ENCODE assay signal across 10 cellular contexts in genomic region chr14:64758025-64758521, GRCh38. TPM values are rescaled to one million over a fixed set of nuclear protein-coding genes. Genes with fewer than 3 reads are reported as not detected.
DNase-seq lines count a peak whose midpoint lies in the region; ATAC-seq, FAIRE-seq and TF ChIP-seq lines count a peak whose summit lies in the region.
"Had no signal": no experiment of that assay in that cellular context is flagged by ENCODE, and none has a peak within 500 bp of the region (broad histone marks: within the 10 kb centered on the region; RNA-seq: fewer than 3 reads in every experiment).

No MANE protein-coding gene starts in this region.

- H3K79me2 ChIP-seq in osteoblast (ENCODE audit: insufficient read depth, low read length): no peaks in the 10 kb centered on the region

- H3K4me3 ChIP-seq in Caco-2 (ENCODE audit: low read depth, low read length) (no peak overlapping the region), fibroblast of the aortic adventitia (ENCODE audit: low read depth, low read length) (no peak overlapping the region), osteoblast (ENCODE audit: insufficient read depth, low read length) (no peak overlapping the region)

- no peaks in the 10 kb centered on the region for H3K9me3 Mint-ChIP-seq in Caco-2 (ENCODE audit: unreplicated experiment)

- TF ChIP-seq CTCF in Caco-2 (IDR thresholded peaks at IDR 0.05; ENCODE audit: insufficient read depth in 1 of 2, low read depth in 1 of 2, low read length in 1 of 2, severe bottlenecking in 1 of 2, unreplicated experiment in 1 of 2) (no peak), fibroblast of the aortic adventitia (IDR thresholded peaks at IDR 0.05; ENCODE audit: insufficient read depth, low read length) (no peak), osteoblast (IDR thresholded peaks at IDR 0.05; ENCODE audit: extremely low read depth, low read depth, low read length) (no peak)

- no peak for FAIRE-seq in RCC 7860 (lab: Jason Lieb, UNC)

- H3K27me3 ChIP-seq in Caco-2 (replicated peaks; ENCODE audit: control insufficient read depth, insufficient read depth, low read length) (no peaks in the 10 kb centered on the region), osteoblast (ENCODE audit: insufficient read depth, low read length) (peaks cover 33% of the 10 kb centered on the region)

- no peaks in the 10 kb centered on the region for H4K20me1 ChIP-seq in osteoblast (ENCODE audit: insufficient read depth, low read length)

- CTCF ChIA-PET in Caco-2 (lab: Charles Lee): interaction anchor here (1.5 kb wide), 1 partner anchor 134 kb away, joined by 4 read pairs; no protein-coding TSS in a partner anchor

- no peak overlapping the region for H2AFZ ChIP-seq in osteoblast (ENCODE audit: low read length)

- H3K27ac Mint-ChIP-seq in Caco-2 (ENCODE audit: unreplicated experiment): peak overlapping the region; percentile 92

- H3K36me3 ChIP-seq in Caco-2 (ENCODE audit: control insufficient read depth, insufficient read depth, low read length) (no peaks in the 10 kb centered on the region; the same call in 1 of the 2 replicates), osteoblast (ENCODE audit: insufficient read depth, low read length) (no peaks in the 10 kb centered on the region)

- H3K4me3 Mint-ChIP-seq in Caco-2 (ENCODE audit: unreplicated experiment): peak overlapping the region; percentile 51

- intact Hi-C loops in Caco-2 (cut with micrococcal nuclease; ENCODE audit: unreplicated experiment): loop anchor here (1.0 to 10.0 kb wide), 4 partner anchors 54 to 253 kb away; partner anchors contain the start of genes PLEKHG3, ZBTB1 and ZBTB25

- no peak for ATAC-seq in GM21526 (IDR thresholded peaks at IDR 0.05; ENCODE audit: low FRiP score, unreplicated experiment)

- no peaks in the 10 kb centered on the region for H3K27me3 Mint-ChIP-seq in Caco-2 (ENCODE audit: insufficient read depth, unreplicated experiment)

- TF ChIP-seq POLR2A in erythroblast (IDR thresholded peaks at IDR 0.05; ENCODE audit: low read length): no peak

- peaks cover 75% of the 10 kb centered on the region for H3K4me1 Mint-ChIP-seq in Caco-2 (ENCODE audit: low read depth, unreplicated experiment)

- H3K4me1 ChIP-seq in Caco-2: peaks cover 82% of the 10 kb centered on the region
- H3K4me1 ChIP-seq in osteoblast (ENCODE audit: insufficient read depth, low read length): peaks cover 36% of the 10 kb centered on the region

- peaks cover 67% of the 10 kb centered on the region for H3K36me3 Mint-ChIP-seq in Caco-2 (ENCODE audit: insufficient read depth, unreplicated experiment)

- H3K9me3 ChIP-seq in Caco-2: no peaks in the 10 kb centered on the region
- H3K9me3 ChIP-seq in osteoblast (ENCODE audit: low read depth, low read length): no peaks in the 10 kb centered on the region

- POLR2A ChIA-PET in Caco-2 (lab: Charles Lee): interaction anchor here (0.8 to 1.5 kb wide), 2 partner anchors 54 to 59 kb away, joined by 3 to 8 read pairs; partner anchors contain the start of gene PLEKHG3

- peak overlapping the region; percentile 62 for H3K4me2 ChIP-seq in osteoblast (ENCODE audit: insufficient read depth, low read length)

- peak overlapping the region; percentile 76 for H3K27ac ChIP-seq in osteoblast (ENCODE audit: low read depth, low read length)

- DNase-seq in Caco-2 (peak; percentile 87 to 91), RCC 7860 (ENCODE audit: low spot score) (peak; percentile 31), fibroblast of the aortic adventitia (ENCODE audit: low read depth) (peak; percentile 51), osteoblast (ENCODE audit: insufficient read length, low spot score, missing footprints) (no peak), erythroblast (lab: John Stamatoyannopoulos, UW) (no peak), SHP77 (lab: John Stamatoyannopoulos, UW) (no peak)
- no peak for DNase-seq in activated CD4-positive, alpha-beta T cell treated with anti-CD3 and anti-CD28 coated beads, Interleukin-2, amount 50 U/mL, for 4 hours
- DNase-seq: activated CD8-positive, alpha-beta memory T cell treated with anti-CD3 and anti-CD28 coated beads, Interleukin-2, amount 50 U/mL, for 4 hours; stimulated activated naive CD4-positive, alpha-beta T cell treated with Interleukin-2 at 50 U/mL for 16 hours had no signal

- BruUV-seq in Caco-2 (replicated peaks; lab: Mats Ljungman, UMichigan): no TSS peak

RNA-seq across cellular contexts. Expression of gene PLEKHG3, which starts 53.8 kb away (rescaled TPM):
- total RNA-seq in Caco-2 (2022) (85.9 and 90.8 TPM in 2 replicates), fibroblast of the aortic adventitia (ENCODE audit: low replicate concordance) (8.2 and 9.0 TPM in 2 replicates), osteoblast (2.9 and 5.4 TPM in 2 replicates)

Comparison
In these comparisons a context has a peak if more than half of its experiments do, and no peak if none do; other contexts are left out.
1. DNase-seq: peak in Caco-2 (2 of 2), RCC 7860 (single experiment) and fibroblast of the aortic adventitia (single experiment); none in osteoblast (single experiment), erythroblast (0 of 2), activated CD4-positive, alpha-beta T cell treated with anti-CD3 and anti-CD28 coated beads, Interleukin-2, amount 50 U/mL, for 4 hours (0 of 2) and SHP77 (0 of 2).